ENCODE assay signal across 19 cellular contexts in genomic region chr16:10490141-10490540, GRCh38.
"Had no signal": no experiment of that assay in that cellular context is flagged by ENCODE, and none has a peak within 500 bp of the region (broad histone marks: within the 10 kb centered on the region; RNA-seq: fewer than 3 reads in every experiment).

No MANE protein-coding gene starts in this region.

- H3K4me2 ChIP-seq: smooth muscle cell had no signal

- ATAC-seq: effector memory CD8-positive, alpha-beta T cell; gastrocnemius medialis; left lobe of liver; naive thymus-derived CD8-positive, alpha-beta T cell; right cardiac atrium had no signal

- H3K4me3 ChIP-seq: esophagus muscularis mucosa, gastrocnemius medialis, smooth muscle cell, suprapubic skin, thyroid gland, upper lobe of left lung, uterus had no signal

- H3K27me3 ChIP-seq: esophagus muscularis mucosa, gastrocnemius medialis, suprapubic skin, thyroid gland, upper lobe of left lung, uterus had no signal

- H3K4me1 ChIP-seq: esophagus muscularis mucosa, gastrocnemius medialis, suprapubic skin, thyroid gland, upper lobe of left lung, uterus had no signal

- H3K9me3 ChIP-seq: gastrocnemius medialis, thyroid gland, uterus had no signal

- DNase-seq: effector memory CD8-positive, alpha-beta T cell; gastrocnemius medialis; glutamatergic neuron; islet precursor cell; mammary epithelial cell; naive thymus-derived CD8-positive, alpha-beta T cell; posterior cingulate gyrus; right cardiac atrium; stimulated activated CD4-positive, alpha-beta T cell treated with anti-CD3 and anti-CD28 coated beads, Interleukin-2, amount 100 ng/mL, for 48 hours; stimulated activated naive CD4-positive, alpha-beta T cell treated with Interleukin-2 at 50 U/mL for 16 hours; thyroid gland; upper lobe of left lung; uterus had no signal

- H3K27ac ChIP-seq: epithelial cell of prostate, esophagus muscularis mucosa, gastrocnemius medialis, suprapubic skin, thyroid gland, upper lobe of left lung, uterus had no signal

- H3K36me3 ChIP-seq: gastrocnemius medialis, thyroid gland, uterus had no signal

- FAIRE-seq: colon had no signal
